12 cellular contexts compared by ENCODE assay signal in the genomic region with DNA sequence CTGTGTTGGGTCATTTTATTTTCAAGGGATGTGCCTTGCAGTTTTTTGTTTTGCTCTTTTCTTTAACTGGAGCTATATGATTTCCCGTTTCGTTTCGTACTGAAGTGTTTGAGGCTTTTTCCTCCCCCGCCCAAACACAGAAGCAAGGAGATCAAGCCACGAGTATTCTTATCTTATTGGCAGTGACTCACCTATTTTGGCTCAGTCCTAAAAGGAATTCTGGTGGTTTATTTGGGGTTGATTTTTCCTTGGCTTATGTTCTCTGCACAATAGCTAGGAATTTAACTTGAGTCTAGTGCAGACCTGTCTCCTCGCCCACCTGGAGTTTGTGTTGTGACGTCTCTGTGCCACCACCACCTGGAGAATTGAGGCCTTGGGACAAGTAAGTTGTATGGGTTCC.
A peak's percentile ranks its signal among the peaks of the same experiment; 100 is the strongest.
DNase-seq lines count a peak whose midpoint lies in the region; ATAC-seq and TF ChIP-seq lines count a peak whose summit lies in the region.
"Had no signal": no experiment of that assay in that cellular context is flagged by ENCODE, and none has a peak within 500 bp of the region (broad histone marks: within the 10 kb centered on the region; RNA-seq: fewer than 3 reads in every experiment).

No MANE protein-coding gene starts in this region.

- no peaks in the 10 kb centered on the region for H3K4me1 Mint-ChIP-seq in stimulated activated memory B cell treated with anti-CD40 and anti-IgM and Interleukin-4, amounts not matched to agents 10 μg/mL and 1 μg/mL and 100 μg/mL, for 72 hours
- H3K4me1 Mint-ChIP-seq: activated naive CD4-positive, alpha-beta T cell treated with anti-CD3 and anti-CD28 coated beads, Interleukin-2, amount 10 ng/mL, durations not matched to agents 7 days and 5 days had no signal

- peak in 1 of 2 donors; percentile 49 for TF ChIP-seq POLR2A in adrenal gland (IDR thresholded peaks at IDR 0.05)
- no peak for TF ChIP-seq POLR2A in stomach (IDR thresholded peaks at IDR 0.05)

- 33 to 44% (median 41%) methylated on average over 7 of the region's 7 CpGs for WGBS in adrenal gland, 4 donors
- 33 to 45% (median 38%) methylated on average over 7 of the region's 7 CpGs for WGBS in stomach, 5 donors

- TF ChIP-seq CTCF in adrenal gland (IDR thresholded peaks at IDR 0.05) (no peak), foreskin keratinocyte (conservative IDR thresholded peaks at IDR 0.05) (peak; percentile 39), stomach (IDR thresholded peaks at IDR 0.05) (no peak)

- H3K27ac Mint-ChIP-seq in stimulated activated memory B cell treated with anti-CD40 and anti-IgM and Interleukin-4, amounts not matched to agents 10 μg/mL and 1 μg/mL and 100 μg/mL, for 72 hours = no peak overlapping the region
- H3K27ac Mint-ChIP-seq: activated naive CD4-positive, alpha-beta T cell treated with anti-CD3 and anti-CD28 coated beads, Interleukin-2, amount 10 ng/mL, durations not matched to agents 7 days and 5 days had no signal

- ATAC-seq in foreskin keratinocyte (peak; percentile 73), HG02938 (IDR thresholded peaks at IDR 0.05; ENCODE audit: unreplicated experiment) (no peak)
- ATAC-seq in stimulated activated memory B cell treated with anti-CD40 and anti-IgM and Interleukin-4, amounts not matched to agents 10 μg/mL and 1 μg/mL and 100 μg/mL, for 72 hours = no peak

- no peaks in the 10 kb centered on the region for H3K9me3 Mint-ChIP-seq in stimulated activated memory B cell treated with anti-CD40 and anti-IgM and Interleukin-4, amounts not matched to agents 10 μg/mL and 1 μg/mL and 100 μg/mL, for 72 hours
- H3K9me3 Mint-ChIP-seq: activated naive CD4-positive, alpha-beta T cell treated with anti-CD3 and anti-CD28 coated beads, Interleukin-2, amount 10 ng/mL, durations not matched to agents 7 days and 5 days had no signal

- H3K27me3 ChIP-seq in adrenal gland = no peaks in the 10 kb centered on the region
- H3K27me3 ChIP-seq in foreskin keratinocyte = no peaks in the 10 kb centered on the region
- H3K27me3 ChIP-seq in stomach = no peaks in the 10 kb centered on the region

- intact Hi-C loops in adrenal gland (cut with DNase I) = no loop called here
- intact Hi-C loops in stomach (cut with DNase I; ENCODE audit: low total_unique reads) = no loop called here

- H3K27ac ChIP-seq in adrenal gland = peak overlapping the region; percentile 19 to 80 (median 64)
- H3K27ac ChIP-seq in foreskin keratinocyte = peak overlapping the region; percentile 91
- H3K27ac ChIP-seq in stomach = peak overlapping the region in 4 of 5 donors; percentile 40 to 71 (median 52)
- H3K27ac ChIP-seq in substantia nigra (ENCODE audit: low read depth, low read length, poor library complexity, severe bottlenecking) = no peak overlapping the region

- H3K36me3 Mint-ChIP-seq in stimulated activated memory B cell treated with anti-CD40 and anti-IgM and Interleukin-4, amounts not matched to agents 10 μg/mL and 1 μg/mL and 100 μg/mL, for 72 hours = no peaks in the 10 kb centered on the region
- H3K36me3 Mint-ChIP-seq: activated naive CD4-positive, alpha-beta T cell treated with anti-CD3 and anti-CD28 coated beads, Interleukin-2, amount 10 ng/mL, durations not matched to agents 7 days and 5 days had no signal

- DNase-seq in HT-29 (ENCODE audit: low spot score) (peak; percentile 23), adrenal gland (peak; percentile 24 to 67 (median 55)), foreskin keratinocyte (peak; percentile 93 to 96), stomach (no peak), substantia nigra (lab: John Stamatoyannopoulos, UW) (no peak), NCI-H2107 treated with DMSO at 0.1 percent for 48 hours (lab: John Stamatoyannopoulos, UW; ENCODE audit: unreplicated experiment) (no peak)
- DNase-seq: activated CD4-positive, alpha-beta T cell treated with anti-CD3 and anti-CD28 coated beads for 1 hour; activated naive CD4-positive, alpha-beta T cell treated with anti-CD3 and anti-CD28 coated beads, Interleukin-2, amount 10 ng/mL, durations not matched to agents 7 days and 5 days; NCI-H1092; stimulated activated CD8-positive, alpha-beta memory T cell treated with anti-CD3 and anti-CD28 coated beads, Interleukin-4, amount 100 ng/mL, for 48 hours had no signal

- H3K27me3 Mint-ChIP-seq in stimulated activated memory B cell treated with anti-CD40 and anti-IgM and Interleukin-4, amounts not matched to agents 10 μg/mL and 1 μg/mL and 100 μg/mL, for 72 hours = peaks cover 19% of the 10 kb centered on the region

- H3K36me3 ChIP-seq in adrenal gland (replicated peaks in 1 of 2) (no peaks in the 10 kb centered on the region), stomach (peaks cover 6 to 42% (median 35%) of the 10 kb centered on the region in 4 donors)

- peak overlapping the region in 1 of 4 donors; percentile 14 for H3K4me3 ChIP-seq in adrenal gland
- no peak overlapping the region for H3K4me3 ChIP-seq in stomach

- no peaks in the 10 kb centered on the region for H3K9me3 ChIP-seq in adrenal gland (replicated peaks in 1 of 3)
- H3K9me3 ChIP-seq in stomach = no peaks in the 10 kb centered on the region

- H3K4me1 ChIP-seq in adrenal gland (replicated peaks in 1 of 2) (peaks cover 20 to 42% of the 10 kb centered on the region in 2 donors), foreskin keratinocyte (peaks cover 62% of the 10 kb centered on the region), stomach (peaks cover 16 to 61% (median 39%) of the 10 kb centered on the region in 4 donors)

- no peak for TF ChIP-seq EP300 in stomach (IDR thresholded peaks at IDR 0.05)

- H3K4me3 Mint-ChIP-seq in stimulated activated memory B cell treated with anti-CD40 and anti-IgM and Interleukin-4, amounts not matched to agents 10 μg/mL and 1 μg/mL and 100 μg/mL, for 72 hours = no peak overlapping the region
- H3K4me3 Mint-ChIP-seq: activated naive CD4-positive, alpha-beta T cell treated with anti-CD3 and anti-CD28 coated beads, Interleukin-2, amount 10 ng/mL, durations not matched to agents 7 days and 5 days had no signal

Comparison
In these comparisons a context has a peak if more than half of its experiments do, and no peak if none do; other contexts are left out.
1. DNase-seq: peak in HT-29 (single experiment), adrenal gland (7 of 7) and foreskin keratinocyte (2 of 2); none in stomach (single experiment), substantia nigra (0 of 49) and NCI-H2107 treated with DMSO at 0.1 percent for 48 hours (single experiment).